15 cellular contexts compared by ENCODE assay signal in genomic region chrX:25067271-25068172, GRCh38. TPM values are rescaled to one million over a fixed set of nuclear protein-coding genes. Genes with fewer than 3 reads are reported as not detected.
DNase-seq lines count a peak whose midpoint lies in the region; ATAC-seq, FAIRE-seq and TF ChIP-seq lines count a peak whose summit lies in the region.
"Had no signal": no experiment of that assay in that cellular context is flagged by ENCODE, and none has a peak within 500 bp of the region (broad histone marks: within the 10 kb centered on the region; RNA-seq: fewer than 3 reads in every experiment).

No MANE protein-coding gene starts in this region.

- H3K36me3 Mint-ChIP-seq in astrocyte (ENCODE audit: low read depth, unreplicated experiment), result no peaks in the 10 kb centered on the region

- TF ChIP-seq CTCF in A673 (conservative IDR thresholded peaks at IDR 0.05; ENCODE audit: low read depth, low read length) (peak; percentile 39; the same call in 1 of the 2 replicates), astrocyte (IDR thresholded peaks at IDR 0.05; ENCODE audit: insufficient read depth, low read depth, low read length) (no peak)

- no peak overlapping the region for H3K9ac ChIP-seq in astrocyte (ENCODE audit: low read length)

- H3K79me2 ChIP-seq in astrocyte (ENCODE audit: insufficient read depth, low read length), result no peaks in the 10 kb centered on the region

- no peaks in the 10 kb centered on the region for H4K20me1 ChIP-seq in astrocyte (ENCODE audit: insufficient read depth, low read length)

- FAIRE-seq in astrocyte (lab: Jason Lieb, UNC), result peak; percentile 5

- intact Hi-C loops in A673 (cut with micrococcal nuclease; ENCODE audit: unreplicated experiment), result loop anchor here (2.0 to 5.0 kb wide), 2 partner anchors 17 to 45 kb away; no protein-coding TSS in a partner anchor

- H3K36me3 ChIP-seq in A673 (ENCODE audit: insufficient read depth, low read length, poor library complexity, severe bottlenecking) (no peaks in the 10 kb centered on the region), astrocyte (ENCODE audit: insufficient read depth, low read length) (no peaks in the 10 kb centered on the region)
- H3K36me3 ChIP-seq: tibial artery had no signal

- no peak overlapping the region for H3K4me3 Mint-ChIP-seq in astrocyte (ENCODE audit: unreplicated experiment)
- H3K4me3 Mint-ChIP-seq: B cell; T-helper 1 cell treated with Interleukin-12 subunit alpha and Interleukin-12 subunit beta and Interleukin-4 antibody, amounts not matched to agents 30 μg/mL and 1 μg/mL, for 36 hours had no signal

- DNase-seq in A673 (ENCODE audit: low spot score), result peak; percentile 74
- no peak for DNase-seq in astrocyte (ENCODE audit: low read depth)
- DNase-seq in OCI-M2 (lab: John Stamatoyannopoulos, UW; ENCODE audit: unreplicated experiment), result no peak
- no peak for DNase-seq in NCI-H2196 treated with DMSO at 0.1 percent for 48 hours (lab: John Stamatoyannopoulos, UW; ENCODE audit: unreplicated experiment)
- DNase-seq: GDM1, NCI-H187 treated with DMSO at 0.1 percent for 48 hours, tibial artery had no signal

- H3K9me3 ChIP-seq in A673 (ENCODE audit: low read depth, low read length, poor library complexity, severe bottlenecking), result peaks cover 21% of the 10 kb centered on the region
- no peaks in the 10 kb centered on the region for H3K9me3 ChIP-seq in astrocyte (ENCODE audit: insufficient read depth, low read depth, low read length)

- no peaks in the 10 kb centered on the region for H3K9me3 Mint-ChIP-seq in astrocyte (ENCODE audit: unreplicated experiment)

- POLR2A ChIA-PET in A673 (lab: Charles Lee; ENCODE audit: low non-redundant PET), result interaction anchor here (0.6 to 1.0 kb wide), 2 partner anchors 68 to 76 kb away, joined by 4 to 5 read pairs; no protein-coding TSS in a partner anchor

- CTCF ChIA-PET in A673 (lab: Charles Lee), result interaction anchor here (0.6 to 2.2 kb wide), 3 partner anchors 33 to 90 kb away, joined by 3 to 9 read pairs (median 3); no protein-coding TSS in a partner anchor

- BruUV-seq in A673 (replicated peaks; lab: Mats Ljungman, UMichigan), result no TSS peak

- peak overlapping the region; percentile 97 for H3K27ac ChIP-seq in A673 (ENCODE audit: low read depth, low read length, poor library complexity, severe bottlenecking)
- no peak overlapping the region for H3K27ac ChIP-seq in astrocyte (ENCODE audit: low read depth, low read length)
- H3K27ac ChIP-seq: tibial artery had no signal

- no peak overlapping the region for H3K27ac Mint-ChIP-seq in astrocyte (ENCODE audit: unreplicated experiment)
- H3K27ac Mint-ChIP-seq: B cell; T-helper 1 cell treated with Interleukin-12 subunit alpha and Interleukin-12 subunit beta and Interleukin-4 antibody, amounts not matched to agents 30 μg/mL and 1 μg/mL, for 36 hours had no signal

- no peak overlapping the region for H3K4me2 ChIP-seq in astrocyte (ENCODE audit: low read length)

- no peak overlapping the region for H2AFZ ChIP-seq in astrocyte (ENCODE audit: low read depth, low read length)

- ATAC-seq in GM18867 (IDR thresholded peaks at IDR 0.05; ENCODE audit: unreplicated experiment), result peak; percentile 78
- peak; percentile 69 for ATAC-seq in HG03135 (IDR thresholded peaks at IDR 0.05; ENCODE audit: unreplicated experiment)
- no peak for ATAC-seq in GM19324 (IDR thresholded peaks at IDR 0.05; ENCODE audit: low FRiP score, unreplicated experiment)
- no peak for ATAC-seq in GM21367 (IDR thresholded peaks at IDR 0.05; ENCODE audit: unreplicated experiment)

- no peaks in the 10 kb centered on the region for H3K4me1 Mint-ChIP-seq in astrocyte (ENCODE audit: low read depth, unreplicated experiment)
- H3K4me1 Mint-ChIP-seq: B cell had no signal

- peaks cover 50% of the 10 kb centered on the region for H3K4me1 ChIP-seq in A673 (ENCODE audit: insufficient read depth, low read length, poor library complexity, severe bottlenecking)
- H3K4me1 ChIP-seq in astrocyte (ENCODE audit: insufficient read depth, low read length), result no peaks in the 10 kb centered on the region
- H3K4me1 ChIP-seq: tibial artery had no signal

- no peak overlapping the region for H3K4me3 ChIP-seq in A673 (ENCODE audit: low read depth, low read length, poor library complexity, severe bottlenecking)
- H3K4me3 ChIP-seq in astrocyte (ENCODE audit: insufficient read depth, low read depth, low read length), result no peak overlapping the region
- H3K4me3 ChIP-seq: tibial artery had no signal

- H3K27me3 ChIP-seq in A673 (replicated peaks; ENCODE audit: insufficient read depth, low read depth, low read length, poor library complexity) (no peaks in the 10 kb centered on the region), astrocyte (ENCODE audit: insufficient read depth, low read length) (no peaks in the 10 kb centered on the region)
- H3K27me3 ChIP-seq: tibial artery had no signal

- H3K27me3 Mint-ChIP-seq in astrocyte (ENCODE audit: low read depth, unreplicated experiment), result no peaks in the 10 kb centered on the region
- H3K27me3 Mint-ChIP-seq: B cell had no signal

RNA-seq across cellular contexts. Expression of gene ARX, which starts 51.8 kb away (rescaled TPM):
- total RNA-seq in A673 (2021) (32.0 and 44.4 TPM in 2 replicates), astrocyte (not detected in 2 replicates)
- total RNA-seq: B cell, epithelial cell of proximal tubule, mucosa of gallbladder had no signal

Comparison
In these comparisons a context has a peak if more than half of its experiments do, and no peak if none do; other contexts are left out.
1. ATAC-seq: peak in GM18867 (single experiment) and HG03135 (single experiment); none in GM19324 (single experiment) and GM21367 (single experiment).
2. RNA of gene ARX, which starts 51.8 kb away (total RNA-seq): 32.0 to 44.4 TPM in A673; not detected in astrocyte; every median in the first group is over 10 times any median in the second.